In genomic region chr15:74725845-74726773, GRCh38 we compare ENCODE assay signal across 8 cellular contexts. TPM values are rescaled to one million over a fixed set of nuclear protein-coding genes. Genes with fewer than 3 reads are reported as not detected.
DNase-seq lines count a peak whose midpoint lies in the region; ATAC-seq and TF ChIP-seq lines count a peak whose summit lies in the region.

No MANE protein-coding gene starts in this region.

- ATAC-seq in left ventricle myocardium superior (peak; percentile 69), sciatic nerve (peak; percentile 63), HG02763 (IDR thresholded peaks at IDR 0.05; ENCODE audit: unreplicated experiment) (no peak), HG03196 (IDR thresholded peaks at IDR 0.05; ENCODE audit: unreplicated experiment) (no peak)

- peak; percentile 25 for TF ChIP-seq POLR2A in GM18951 (IDR thresholded peaks at IDR 0.05; ENCODE audit: extremely low read depth, insufficient read depth, insufficient read length)

- intact Hi-C loops in left ventricle myocardium superior (cut with micrococcal nuclease) = no loop called here
- intact Hi-C loops in sciatic nerve (cut with DNase I) = no loop called here

- DNase-seq in AG08395 (ENCODE audit: low spot score) = peak; percentile 19
- peak; percentile 76 for DNase-seq in RPMI8226
- peak; percentile 72 for DNase-seq in activated naive CD4-positive, alpha-beta T cell treated with Interleukin-2 at 50 U/mL for 16 hours
- peak; percentile 70 for DNase-seq in left ventricle myocardium superior
- peak; percentile 59 for DNase-seq in sciatic nerve (ENCODE audit: low spot score)

- in situ Hi-C loops in GM18951 (cut with MboI; ENCODE audit: low sequenced_read_pairs, unreplicated experiment) = no loop called here

RNA-seq across cellular contexts. Expression of gene CYP1A1, which starts 0.8 kb away (rescaled TPM):
- total RNA-seq in left ventricle myocardium superior (0.45 TPM), sciatic nerve (0.18 TPM)

RNA-seq across cellular contexts. Expression of gene CYP1A2, which starts 22.5 kb away (rescaled TPM):
- total RNA-seq in left ventricle myocardium superior = not detected
- not detected for total RNA-seq in sciatic nerve

RNA-seq across cellular contexts. Expression of gene EDC3, which starts 30.3 kb away (rescaled TPM):
- 16.1 TPM for total RNA-seq in left ventricle myocardium superior
- total RNA-seq in sciatic nerve = 32.5 TPM

RNA-seq across cellular contexts. Expression of gene CSK, which starts 55.8 kb away (rescaled TPM):
- total RNA-seq in left ventricle myocardium superior (45.8 TPM), sciatic nerve (43.7 TPM)

Comparison
In these comparisons a context has a peak if more than half of its experiments do, and no peak if none do; other contexts are left out.
1. DNase-seq: peak in every context shown above with its lines; median percentile 76 in RPMI8226; 72 in activated naive CD4-positive, alpha-beta T cell treated with Interleukin-2 at 50 U/mL for 16 hours; 70 in left ventricle myocardium superior; 59 in sciatic nerve; 19 in AG08395.
2. ATAC-seq: peak in left ventricle myocardium superior (single experiment) and sciatic nerve (single experiment); none in HG02763 (single experiment) and HG03196 (single experiment).